Comparison of ENCODE assay signal across 10 cellular contexts in the genomic region with DNA sequence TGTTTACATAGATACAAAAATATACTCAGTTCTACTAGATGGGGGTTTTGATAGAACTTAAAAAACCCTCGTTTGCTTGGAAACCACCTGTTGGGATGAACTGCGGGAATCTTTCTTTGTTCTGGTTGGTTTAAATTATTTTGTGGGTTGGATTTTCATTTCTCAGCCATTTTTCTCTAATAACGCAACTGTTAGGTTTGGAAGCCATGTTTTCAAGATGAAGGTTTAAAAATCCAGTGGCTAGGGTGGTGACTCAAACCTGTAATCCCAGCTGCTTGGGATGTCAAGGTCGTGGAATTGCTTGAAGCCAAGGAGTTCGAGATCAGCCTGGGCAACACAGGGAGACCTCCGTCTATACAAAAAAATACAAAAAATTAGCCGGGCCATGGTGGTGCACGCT. TPM values are rescaled to one million over a fixed set of nuclear protein-coding genes. Genes with fewer than 3 reads are reported as not detected.
DNase-seq lines count a peak whose midpoint lies in the region; ATAC-seq lines count a peak whose summit lies in the region.
"Had no signal": no experiment of that assay in that cellular context is flagged by ENCODE, and none has a peak within 500 bp of the region (broad histone marks: within the 10 kb centered on the region; RNA-seq: fewer than 3 reads in every experiment).

No MANE protein-coding gene starts in this region.

- peak overlapping the region; percentile 97 for H3K27ac Mint-ChIP-seq in stimulated activated naive CD8-positive, alpha-beta T cell treated with anti-CD3 and anti-CD28 coated beads, Interleukin-15, Interleukin-2, amounts not matched to agents 100 ng/mL and 50 ng/mL, for 24 hours
- peak overlapping the region; percentile 94 for H3K27ac Mint-ChIP-seq in activated naive CD8-positive, alpha-beta T cell

- H3K4me3 Mint-ChIP-seq in stimulated activated naive CD8-positive, alpha-beta T cell treated with anti-CD3 and anti-CD28 coated beads, Interleukin-15, Interleukin-2, amounts not matched to agents 100 ng/mL and 50 ng/mL, for 24 hours: peak overlapping the region; percentile 99
- peak overlapping the region; percentile 97 for H3K4me3 Mint-ChIP-seq in activated naive CD8-positive, alpha-beta T cell

- peaks cover 36% of the 10 kb centered on the region for H3K36me3 Mint-ChIP-seq in stimulated activated naive CD8-positive, alpha-beta T cell treated with anti-CD3 and anti-CD28 coated beads, Interleukin-15, Interleukin-2, amounts not matched to agents 100 ng/mL and 50 ng/mL, for 24 hours (ENCODE audit: low read depth)
- peaks cover 9% of the 10 kb centered on the region for H3K36me3 Mint-ChIP-seq in activated naive CD8-positive, alpha-beta T cell

- peaks cover 62% of the 10 kb centered on the region for H3K4me1 Mint-ChIP-seq in stimulated activated naive CD8-positive, alpha-beta T cell treated with anti-CD3 and anti-CD28 coated beads, Interleukin-15, Interleukin-2, amounts not matched to agents 100 ng/mL and 50 ng/mL, for 24 hours (ENCODE audit: low read depth)
- H3K4me1 Mint-ChIP-seq in activated naive CD8-positive, alpha-beta T cell (ENCODE audit: low read depth): peaks cover 56% of the 10 kb centered on the region

- H3K27me3 Mint-ChIP-seq in stimulated activated naive CD8-positive, alpha-beta T cell treated with anti-CD3 and anti-CD28 coated beads, Interleukin-15, Interleukin-2, amounts not matched to agents 100 ng/mL and 50 ng/mL, for 24 hours: no peaks in the 10 kb centered on the region
- no peaks in the 10 kb centered on the region for H3K27me3 Mint-ChIP-seq in activated naive CD8-positive, alpha-beta T cell

- no peak for DNase-seq in stimulated activated naive CD8-positive, alpha-beta T cell treated with anti-CD3 and anti-CD28 coated beads, Interleukin-15, Interleukin-2, amounts not matched to agents 100 U/mL and 50 U/mL, for 24 hours
- peak; percentile 23 for DNase-seq in iris pigment epithelial cell (ENCODE audit: low read depth)
- DNase-seq in cerebellum (ENCODE audit: low spot score): no peak
- DNase-seq in left lobe of liver (ENCODE audit: low spot score): no peak
- DNase-seq: NCI-H446 treated with DMSO at 0.1 percent for 48 hours, ovary had no signal

- no peak for ATAC-seq in stimulated activated naive CD8-positive, alpha-beta T cell treated with anti-CD3 and anti-CD28 coated beads, Interleukin-15, Interleukin-2, amounts not matched to agents 100 U/mL and 50 U/mL, for 24 hours
- ATAC-seq in HG03095 (IDR thresholded peaks at IDR 0.05; ENCODE audit: unreplicated experiment) (no peak), GM18909 (IDR thresholded peaks at IDR 0.05; ENCODE audit: poor library complexity, unreplicated experiment) (no peak), left lobe of liver (no peak)

- H3K9me3 Mint-ChIP-seq in stimulated activated naive CD8-positive, alpha-beta T cell treated with anti-CD3 and anti-CD28 coated beads, Interleukin-15, Interleukin-2, amounts not matched to agents 100 ng/mL and 50 ng/mL, for 24 hours: peaks cover 5% of the 10 kb centered on the region
- no peaks in the 10 kb centered on the region for H3K9me3 Mint-ChIP-seq in activated naive CD8-positive, alpha-beta T cell (ENCODE audit: low read depth)

RNA-seq across cellular contexts. Expression of gene URI1, which starts 1.6 kb away (rescaled TPM):
- total RNA-seq in cerebellum (76.6 TPM), left lobe of liver (24.8 TPM)
